Comparison of ENCODE assay signal across 1 cellular context in the genomic region with DNA sequence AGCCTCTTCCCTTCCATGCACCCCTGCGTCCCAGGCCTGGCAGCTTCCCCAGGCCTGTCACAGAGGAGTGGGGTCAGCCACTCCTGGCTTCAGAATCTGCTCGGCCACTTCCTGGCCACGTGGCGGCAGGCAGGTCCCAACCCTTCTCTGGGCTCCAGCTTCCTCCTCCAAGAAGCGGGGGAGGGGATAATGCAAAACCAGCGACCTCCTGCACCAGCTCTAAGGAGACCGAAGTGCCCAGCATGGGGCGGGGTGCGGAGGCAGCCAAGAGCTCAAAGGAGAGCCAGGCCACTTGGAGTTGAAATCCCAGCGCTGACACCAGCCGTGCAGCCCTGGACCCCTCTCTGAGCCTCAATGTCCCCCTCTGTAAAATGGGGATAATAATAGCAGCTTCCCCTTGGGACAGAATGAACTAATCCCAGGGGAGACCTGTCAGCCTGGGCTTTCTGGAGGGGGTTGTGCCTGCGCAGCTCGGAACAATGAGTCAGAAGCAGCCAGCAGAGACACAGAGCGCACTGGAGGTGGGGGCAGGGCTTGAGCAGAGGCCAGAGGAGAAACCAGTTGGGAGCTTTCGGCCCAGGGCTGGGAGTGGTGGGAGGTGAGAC.
A peak's percentile ranks its signal among the peaks of the same experiment; 100 is the strongest.
TF ChIP-seq lines count a peak whose summit lies in the region.

No MANE protein-coding gene starts in this region.

TF ChIP-seq in HepG2, 621 proteins besides CTCF, POLR2A, EP300 and RAD21 (continued from another document and continues in another):
- TF ChIP-seq, protein P1, sequence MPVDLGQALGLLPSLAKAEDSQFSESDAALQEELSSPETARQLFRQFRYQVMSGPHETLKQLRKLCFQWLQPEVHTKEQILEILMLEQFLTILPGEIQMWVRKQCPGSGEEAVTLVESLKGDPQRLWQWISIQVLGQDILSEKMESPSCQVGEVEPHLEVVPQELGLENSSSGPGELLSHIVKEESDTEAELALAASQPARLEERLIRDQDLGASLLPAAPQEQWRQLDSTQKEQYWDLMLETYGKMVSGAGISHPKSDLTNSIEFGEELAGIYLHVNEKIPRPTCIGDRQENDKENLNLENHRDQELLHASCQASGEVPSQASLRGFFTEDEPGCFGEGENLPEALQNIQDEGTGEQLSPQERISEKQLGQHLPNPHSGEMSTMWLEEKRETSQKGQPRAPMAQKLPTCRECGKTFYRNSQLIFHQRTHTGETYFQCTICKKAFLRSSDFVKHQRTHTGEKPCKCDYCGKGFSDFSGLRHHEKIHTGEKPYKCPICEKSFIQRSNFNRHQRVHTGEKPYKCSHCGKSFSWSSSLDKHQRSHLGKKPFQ (CRISPR knock-in tag; IDR thresholded peaks at IDR 0.05; ENCODE audit: insufficient replicate concordance), result no peak
- TF ChIP-seq ZBTB43 (CRISPR knock-in tag; conservative IDR thresholded peaks at IDR 0.05) (no peak), ZBTB14 (CRISPR knock-in tag; IDR thresholded peaks at IDR 0.05) (no peak), CBX2 (IDR thresholded peaks at IDR 0.05; ENCODE audit: low read depth, low read length) (no peak), CBX2 (CRISPR knock-in tag; IDR thresholded peaks at IDR 0.05; ENCODE audit: low read depth) (no peak), NR2F1 (CRISPR knock-in tag; IDR thresholded peaks at IDR 0.05) (no peak), SIX4 (CRISPR knock-in tag; IDR thresholded peaks at IDR 0.05) (no peak), TCF12 (IDR thresholded peaks at IDR 0.05) (no peak), TCF12 (CRISPR knock-in tag; IDR thresholded peaks at IDR 0.05) (no peak), KLF9 (CRISPR knock-in tag; IDR thresholded peaks at IDR 0.05; ENCODE audit: low read depth) (no peak), ZNF652 (CRISPR knock-in tag; IDR thresholded peaks at IDR 0.05; ENCODE audit: borderline replicate concordance, low read depth) (no peak), MAF1 (CRISPR knock-in tag; IDR thresholded peaks at IDR 0.05; ENCODE audit: borderline replicate concordance) (no peak), KDM6A (CRISPR knock-in tag; IDR thresholded peaks at IDR 0.05; ENCODE audit: low read depth) (no peak), TBX3 (IDR thresholded peaks at IDR 0.05; ENCODE audit: borderline replicate concordance) (no peak), SALL1 (CRISPR knock-in tag; IDR thresholded peaks at IDR 0.05) (peak; percentile 39), NBN (conservative IDR thresholded peaks at IDR 0.05) (no peak), ZNF292 (CRISPR knock-in tag; IDR thresholded peaks at IDR 0.05; ENCODE audit: borderline replicate concordance, low read depth) (peak; percentile 42; the same call in 1 of the 2 replicates), BCL6 (CRISPR knock-in tag; IDR thresholded peaks at IDR 0.05) (no peak), ZNF235 (CRISPR knock-in tag; IDR thresholded peaks at IDR 0.05; ENCODE audit: borderline replicate concordance) (no peak), MAFG (CRISPR knock-in tag; IDR thresholded peaks at IDR 0.05) (no peak), RFX3 (CRISPR knock-in tag; IDR thresholded peaks at IDR 0.05) (no peak), SMAD3 (CRISPR knock-in tag; IDR thresholded peaks at IDR 0.05) (no peak), MTA1 (CRISPR knock-in tag; IDR thresholded peaks at IDR 0.05; ENCODE audit: borderline replicate concordance) (no peak), NFRKB (IDR thresholded peaks at IDR 0.05) (no peak), ZBTB42 (CRISPR knock-in tag; IDR thresholded peaks at IDR 0.05) (no peak), ZBTB33 (CRISPR knock-in tag; IDR thresholded peaks at IDR 0.05) (no peak), STAT5B (CRISPR knock-in tag; IDR thresholded peaks at IDR 0.05) (no peak), ZNF281 (CRISPR knock-in tag; IDR thresholded peaks at IDR 0.05; ENCODE audit: borderline replicate concordance) (peak; percentile 56; the same call in 1 of the 2 replicates), ZNF34 (CRISPR knock-in tag; IDR thresholded peaks at IDR 0.05; ENCODE audit: borderline replicate concordance) (no peak), TP53 (CRISPR knock-in tag; conservative IDR thresholded peaks at IDR 0.05) (no peak), ARNT (IDR thresholded peaks at IDR 0.05) (no peak), ZNF121 (CRISPR knock-in tag; IDR thresholded peaks at IDR 0.05) (no peak), DMTF1 (CRISPR knock-in tag; IDR thresholded peaks at IDR 0.05) (no peak), ELK4 (CRISPR knock-in tag; IDR thresholded peaks at IDR 0.05; ENCODE audit: borderline replicate concordance) (no peak), TFDP1 (CRISPR knock-in tag; IDR thresholded peaks at IDR 0.05; ENCODE audit: borderline replicate concordance) (no peak), HNRNPH1 (optimal IDR thresholded peaks at IDR 0.05; ENCODE audit: low read depth, low read length) (no peak), HOXA3 (CRISPR knock-in tag; IDR thresholded peaks at IDR 0.05) (no peak)
- TF ChIP-seq, protein P2, sequence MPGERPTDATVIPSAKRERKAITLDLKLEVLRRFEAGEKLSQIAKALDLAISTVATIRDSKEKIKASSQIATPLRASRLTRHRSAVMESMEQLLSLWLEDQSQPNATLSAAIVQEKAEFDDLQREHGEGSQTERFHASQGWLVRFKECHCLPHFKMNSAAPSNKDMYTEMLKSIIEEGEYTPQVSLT (CRISPR knock-in tag; IDR thresholded peaks at IDR 0.05; ENCODE audit: borderline replicate concordance, low read depth), result no peak
- TF ChIP-seq, protein P3, sequence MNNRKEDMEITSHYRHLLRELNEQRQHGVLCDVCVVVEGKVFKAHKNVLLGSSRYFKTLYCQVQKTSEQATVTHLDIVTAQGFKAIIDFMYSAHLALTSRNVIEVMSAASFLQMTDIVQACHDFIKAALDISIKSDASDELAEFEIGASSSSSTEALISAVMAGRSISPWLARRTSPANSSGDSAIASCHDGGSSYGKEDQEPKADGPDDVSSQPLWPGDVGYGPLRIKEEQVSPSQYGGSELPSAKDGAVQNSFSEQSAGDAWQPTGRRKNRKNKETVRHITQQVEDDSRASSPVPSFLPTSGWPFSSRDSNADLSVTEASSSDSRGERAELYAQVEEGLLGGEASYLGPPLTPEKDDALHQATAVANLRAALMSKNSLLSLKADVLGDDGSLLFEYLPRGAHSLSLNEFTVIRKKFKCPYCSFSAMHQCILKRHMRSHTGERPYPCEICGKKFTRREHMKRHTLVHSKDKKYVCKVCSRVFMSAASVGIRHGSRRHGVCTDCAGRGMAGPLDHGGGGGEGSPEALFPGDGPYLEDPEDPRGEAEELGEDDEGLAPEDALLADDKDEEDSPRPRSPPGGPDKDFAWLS (CRISPR knock-in tag; IDR thresholded peaks at IDR 0.05; ENCODE audit: borderline replicate concordance), result no peak
- TF ChIP-seq, protein P4, sequence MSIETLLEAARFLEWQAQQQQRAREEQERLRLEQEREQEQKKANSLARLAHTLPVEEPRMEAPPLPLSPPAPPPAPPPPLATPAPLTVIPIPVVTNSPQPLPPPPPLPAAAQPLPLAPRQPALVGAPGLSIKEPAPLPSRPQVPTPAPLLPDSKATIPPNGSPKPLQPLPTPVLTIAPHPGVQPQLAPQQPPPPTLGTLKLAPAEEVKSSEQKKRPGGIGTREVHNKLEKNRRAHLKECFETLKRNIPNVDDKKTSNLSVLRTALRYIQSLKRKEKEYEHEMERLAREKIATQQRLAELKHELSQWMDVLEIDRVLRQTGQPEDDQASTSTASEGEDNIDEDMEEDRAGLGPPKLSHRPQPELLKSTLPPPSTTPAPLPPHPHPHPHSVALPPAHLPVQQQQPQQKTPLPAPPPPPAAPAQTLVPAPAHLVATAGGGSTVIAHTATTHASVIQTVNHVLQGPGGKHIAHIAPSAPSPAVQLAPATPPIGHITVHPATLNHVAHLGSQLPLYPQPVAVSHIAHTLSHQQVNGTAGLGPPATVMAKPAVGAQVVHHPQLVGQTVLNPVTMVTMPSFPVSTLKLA (IDR thresholded peaks at IDR 0.05), result no peak
- TF ChIP-seq, protein P5, sequence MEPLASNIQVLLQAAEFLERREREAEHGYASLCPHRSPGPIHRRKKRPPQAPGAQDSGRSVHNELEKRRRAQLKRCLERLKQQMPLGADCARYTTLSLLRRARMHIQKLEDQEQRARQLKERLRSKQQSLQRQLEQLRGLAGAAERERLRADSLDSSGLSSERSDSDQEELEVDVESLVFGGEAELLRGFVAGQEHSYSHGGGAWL (CRISPR knock-in tag; IDR thresholded peaks at IDR 0.05), result no peak
